ENCODE assay signal across 2 cellular contexts in the genomic region with DNA sequence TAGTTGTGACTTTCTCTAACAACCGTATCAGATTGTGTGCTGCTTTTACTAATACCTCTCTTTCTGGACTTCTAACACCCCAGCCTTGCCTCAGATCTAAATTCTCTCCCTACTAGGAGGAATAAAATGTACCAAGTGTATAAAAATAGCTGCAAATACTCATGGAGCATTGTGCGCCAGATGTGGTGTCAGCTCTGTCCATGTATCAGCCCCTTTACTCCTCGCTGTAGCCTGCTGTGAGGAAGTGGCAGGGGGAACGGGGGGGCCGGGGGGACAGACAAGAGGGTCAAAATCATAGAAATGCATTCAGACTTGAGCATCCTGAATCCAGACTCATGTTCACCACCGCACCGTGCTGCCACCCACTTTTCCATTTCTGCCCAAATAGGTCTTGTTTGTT.
TF ChIP-seq lines count a peak whose summit lies in the region.

No MANE protein-coding gene starts in this region.

TF ChIP-seq in SK-N-SH, 30 proteins besides CTCF, POLR2A, EP300 and RAD21 (continued from another document):
- TF ChIP-seq, protein P1, sequence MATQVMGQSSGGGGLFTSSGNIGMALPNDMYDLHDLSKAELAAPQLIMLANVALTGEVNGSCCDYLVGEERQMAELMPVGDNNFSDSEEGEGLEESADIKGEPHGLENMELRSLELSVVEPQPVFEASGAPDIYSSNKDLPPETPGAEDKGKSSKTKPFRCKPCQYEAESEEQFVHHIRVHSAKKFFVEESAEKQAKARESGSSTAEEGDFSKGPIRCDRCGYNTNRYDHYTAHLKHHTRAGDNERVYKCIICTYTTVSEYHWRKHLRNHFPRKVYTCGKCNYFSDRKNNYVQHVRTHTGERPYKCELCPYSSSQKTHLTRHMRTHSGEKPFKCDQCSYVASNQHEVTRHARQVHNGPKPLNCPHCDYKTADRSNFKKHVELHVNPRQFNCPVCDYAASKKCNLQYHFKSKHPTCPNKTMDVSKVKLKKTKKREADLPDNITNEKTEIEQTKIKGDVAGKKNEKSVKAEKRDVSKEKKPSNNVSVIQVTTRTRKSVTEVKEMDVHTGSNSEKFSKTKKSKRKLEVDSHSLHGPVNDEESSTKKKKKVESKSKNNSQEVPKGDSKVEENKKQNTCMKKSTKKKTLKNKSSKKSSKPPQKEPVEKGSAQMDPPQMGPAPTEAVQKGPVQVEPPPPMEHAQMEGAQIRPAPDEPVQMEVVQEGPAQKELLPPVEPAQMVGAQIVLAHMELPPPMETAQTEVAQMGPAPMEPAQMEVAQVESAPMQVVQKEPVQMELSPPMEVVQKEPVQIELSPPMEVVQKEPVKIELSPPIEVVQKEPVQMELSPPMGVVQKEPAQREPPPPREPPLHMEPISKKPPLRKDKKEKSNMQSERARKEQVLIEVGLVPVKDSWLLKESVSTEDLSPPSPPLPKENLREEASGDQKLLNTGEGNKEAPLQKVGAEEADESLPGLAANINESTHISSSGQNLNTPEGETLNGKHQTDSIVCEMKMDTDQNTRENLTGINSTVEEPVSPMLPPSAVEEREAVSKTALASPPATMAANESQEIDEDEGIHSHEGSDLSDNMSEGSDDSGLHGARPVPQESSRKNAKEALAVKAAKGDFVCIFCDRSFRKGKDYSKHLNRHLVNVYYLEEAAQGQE (IDR thresholded peaks at IDR 0.05; ENCODE audit: low read depth, low read length), result no peak
- no peak for TF ChIP-seq ELF1 (IDR thresholded peaks at IDR 0.05)
- no peak for TF ChIP-seq GABPA (IDR thresholded peaks at IDR 0.05; ENCODE audit: low read depth)
- TF ChIP-seq SMC3 (IDR thresholded peaks at IDR 0.05; ENCODE audit: low read depth, low read length), result no peak
- no peak for TF ChIP-seq YY1 (IDR thresholded peaks at IDR 0.05; ENCODE audit: low read depth)
- TF ChIP-seq FOXJ3 (CRISPR knock-in tag; IDR thresholded peaks at IDR 0.05), result no peak
- TF ChIP-seq CHD2 (IDR thresholded peaks at IDR 0.05; ENCODE audit: low read length, partially characterized antibody), result no peak
- TF ChIP-seq FOSL2 (IDR thresholded peaks at IDR 0.05; ENCODE audit: borderline replicate concordance, low read depth), result no peak
- TF ChIP-seq, protein P2, sequence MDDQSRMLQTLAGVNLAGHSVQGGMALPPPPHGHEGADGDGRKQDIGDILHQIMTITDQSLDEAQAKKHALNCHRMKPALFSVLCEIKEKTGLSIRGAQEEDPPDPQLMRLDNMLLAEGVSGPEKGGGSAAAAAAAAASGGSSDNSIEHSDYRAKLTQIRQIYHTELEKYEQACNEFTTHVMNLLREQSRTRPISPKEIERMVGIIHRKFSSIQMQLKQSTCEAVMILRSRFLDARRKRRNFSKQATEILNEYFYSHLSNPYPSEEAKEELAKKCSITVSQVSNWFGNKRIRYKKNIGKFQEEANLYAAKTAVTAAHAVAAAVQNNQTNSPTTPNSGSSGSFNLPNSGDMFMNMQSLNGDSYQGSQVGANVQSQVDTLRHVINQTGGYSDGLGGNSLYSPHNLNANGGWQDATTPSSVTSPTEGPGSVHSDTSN (IDR thresholded peaks at IDR 0.05), result no peak
- TF ChIP-seq, protein P3, sequence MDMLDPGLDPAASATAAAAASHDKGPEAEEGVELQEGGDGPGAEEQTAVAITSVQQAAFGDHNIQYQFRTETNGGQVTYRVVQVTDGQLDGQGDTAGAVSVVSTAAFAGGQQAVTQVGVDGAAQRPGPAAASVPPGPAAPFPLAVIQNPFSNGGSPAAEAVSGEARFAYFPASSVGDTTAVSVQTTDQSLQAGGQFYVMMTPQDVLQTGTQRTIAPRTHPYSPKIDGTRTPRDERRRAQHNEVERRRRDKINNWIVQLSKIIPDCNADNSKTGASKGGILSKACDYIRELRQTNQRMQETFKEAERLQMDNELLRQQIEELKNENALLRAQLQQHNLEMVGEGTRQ (IDR thresholded peaks at IDR 0.05; ENCODE audit: borderline replicate concordance, low read depth, low read length), result no peak
- TF ChIP-seq EZH2phosphoT487 (IDR thresholded peaks at IDR 0.05; ENCODE audit: borderline replicate concordance, low read depth), result no peak
- TF ChIP-seq GATA2 (CRISPR knock-in tag; IDR thresholded peaks at IDR 0.05), result no peak
- TF ChIP-seq MXI1 (IDR thresholded peaks at IDR 0.05; ENCODE audit: low read depth, low read length), result no peak
- TF ChIP-seq SIN3A (IDR thresholded peaks at IDR 0.05; ENCODE audit: borderline replicate concordance, low read depth, low read length), result no peak
- TF ChIP-seq, protein P4, sequence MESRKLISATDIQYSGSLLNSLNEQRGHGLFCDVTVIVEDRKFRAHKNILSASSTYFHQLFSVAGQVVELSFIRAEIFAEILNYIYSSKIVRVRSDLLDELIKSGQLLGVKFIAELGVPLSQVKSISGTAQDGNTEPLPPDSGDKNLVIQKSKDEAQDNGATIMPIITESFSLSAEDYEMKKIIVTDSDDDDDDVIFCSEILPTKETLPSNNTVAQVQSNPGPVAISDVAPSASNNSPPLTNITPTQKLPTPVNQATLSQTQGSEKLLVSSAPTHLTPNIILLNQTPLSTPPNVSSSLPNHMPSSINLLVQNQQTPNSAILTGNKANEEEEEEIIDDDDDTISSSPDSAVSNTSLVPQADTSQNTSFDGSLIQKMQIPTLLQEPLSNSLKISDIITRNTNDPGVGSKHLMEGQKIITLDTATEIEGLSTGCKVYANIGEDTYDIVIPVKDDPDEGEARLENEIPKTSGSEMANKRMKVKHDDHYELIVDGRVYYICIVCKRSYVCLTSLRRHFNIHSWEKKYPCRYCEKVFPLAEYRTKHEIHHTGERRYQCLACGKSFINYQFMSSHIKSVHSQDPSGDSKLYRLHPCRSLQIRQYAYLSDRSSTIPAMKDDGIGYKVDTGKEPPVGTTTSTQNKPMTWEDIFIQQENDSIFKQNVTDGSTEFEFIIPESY (IDR thresholded peaks at IDR 0.05; ENCODE audit: borderline replicate concordance, low read depth), result no peak

TF ChIP-seq in SK-N-SH treated with all-trans-retinoic acid at 6 μM for 48 hours, 23 proteins besides CTCF, POLR2A, EP300 and RAD21 (continued from another document):
- TF ChIP-seq, protein P5, sequence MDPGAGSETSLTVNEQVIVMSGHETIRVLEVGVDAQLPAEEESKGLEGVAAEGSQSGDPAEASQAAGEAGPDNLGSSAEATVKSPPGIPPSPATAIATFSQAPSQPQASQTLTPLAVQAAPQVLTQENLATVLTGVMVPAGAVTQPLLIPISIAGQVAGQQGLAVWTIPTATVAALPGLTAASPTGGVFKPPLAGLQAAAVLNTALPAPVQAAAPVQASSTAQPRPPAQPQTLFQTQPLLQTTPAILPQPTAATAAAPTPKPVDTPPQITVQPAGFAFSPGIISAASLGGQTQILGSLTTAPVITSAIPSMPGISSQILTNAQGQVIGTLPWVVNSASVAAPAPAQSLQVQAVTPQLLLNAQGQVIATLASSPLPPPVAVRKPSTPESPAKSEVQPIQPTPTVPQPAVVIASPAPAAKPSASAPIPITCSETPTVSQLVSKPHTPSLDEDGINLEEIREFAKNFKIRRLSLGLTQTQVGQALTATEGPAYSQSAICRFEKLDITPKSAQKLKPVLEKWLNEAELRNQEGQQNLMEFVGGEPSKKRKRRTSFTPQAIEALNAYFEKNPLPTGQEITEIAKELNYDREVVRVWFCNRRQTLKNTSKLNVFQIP (CRISPR knock-in tag; IDR thresholded peaks at IDR 0.05; ENCODE audit: borderline replicate concordance, low read depth), result no peak
- TF ChIP-seq CSDC2 (CRISPR knock-in tag; IDR thresholded peaks at IDR 0.05) (no peak), TOX (CRISPR knock-in tag; IDR thresholded peaks at IDR 0.05; ENCODE audit: borderline replicate concordance) (no peak), BACH2 (CRISPR knock-in tag; IDR thresholded peaks at IDR 0.05; ENCODE audit: borderline replicate concordance) (no peak), ZFP3 (CRISPR knock-in tag; IDR thresholded peaks at IDR 0.05) (no peak), ZC3H10 (CRISPR knock-in tag; IDR thresholded peaks at IDR 0.05) (no peak), RARB (CRISPR knock-in tag; IDR thresholded peaks at IDR 0.05) (no peak), SNAI2 (CRISPR knock-in tag; IDR thresholded peaks at IDR 0.05) (no peak), ESRRG (CRISPR knock-in tag; IDR thresholded peaks at IDR 0.05) (no peak)
